Comparison of ENCODE assay signal across 1 cellular context in the genomic region with DNA sequence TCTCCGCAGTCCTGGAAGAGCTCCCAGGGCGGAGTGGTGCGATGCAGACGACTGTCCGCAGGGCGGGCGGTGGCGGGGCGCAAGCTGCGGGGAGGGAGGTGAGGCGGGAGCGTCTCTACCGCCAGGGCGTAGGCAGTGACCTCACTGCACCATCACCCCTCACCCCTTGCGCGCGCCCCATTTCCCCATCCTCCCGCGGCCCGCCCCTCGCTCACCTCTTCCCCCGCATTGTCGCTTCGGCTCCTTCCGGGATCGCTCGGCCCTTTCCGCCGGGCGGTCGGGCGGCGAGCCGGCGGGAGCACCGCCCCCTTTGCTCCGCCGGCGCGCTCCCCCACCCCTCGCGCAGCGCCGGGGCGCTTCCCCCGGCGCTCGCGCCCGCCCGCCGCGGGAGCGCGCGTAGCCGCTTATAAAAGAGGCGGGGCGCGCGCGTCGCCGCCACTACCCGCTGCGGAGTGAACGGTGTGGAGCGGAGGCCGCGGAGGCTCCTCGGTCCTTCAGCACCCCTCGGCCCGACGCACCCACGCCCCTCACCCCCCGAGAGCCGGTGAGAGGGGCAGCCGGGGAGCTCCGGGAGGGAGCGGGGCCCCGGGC.
A peak's percentile ranks its signal among the peaks of the same experiment; 100 is the strongest.
TF ChIP-seq lines count a peak whose summit lies in the region.

A gene (plus strand): TSS at position 435 of the 591 bp plus-strand sequence. CDS start 14,154 bp downstream, outside the sequence.

TF ChIP-seq in H1, 55 proteins besides CTCF, POLR2A, EP300 and RAD21:
- 0 out of 4 replicates have a peak, but pooled peaks have one; percentile 15 to 57 for TF ChIP-seq HDAC2 (IDR thresholded peaks at IDR 0.05; ENCODE audit: borderline replicate concordance in 1 of 2, low read depth in 2 of 2, low read length in 2 of 2)
- TF ChIP-seq EZH2 (IDR thresholded peaks at IDR 0.05; ENCODE audit: low read depth, low read length, severe bottlenecking), result no peak
- peak; percentile 95 for TF ChIP-seq PHF8 (conservative IDR thresholded peaks at IDR 0.05; ENCODE audit: low read depth, low read length)
- no peak for TF ChIP-seq BACH1 (IDR thresholded peaks at IDR 0.05; ENCODE audit: low read length)
- TF ChIP-seq RBBP5 (IDR thresholded peaks at IDR 0.05; ENCODE audit: borderline replicate concordance, low read depth, low read length), result no peak
- TF ChIP-seq BRCA1 (IDR thresholded peaks at IDR 0.05; ENCODE audit: low read depth, low read length), result no peak
- TF ChIP-seq JUND (IDR thresholded peaks at IDR 0.05; ENCODE audit: low read length), result no peak; the same call in 1 of the 2 replicates
- TF ChIP-seq BCL11A (IDR thresholded peaks at IDR 0.05; ENCODE audit: low read depth in 2 of 2, low read length in 2 of 2), result no peak
- TF ChIP-seq KDM1A (IDR thresholded peaks at IDR 0.05; ENCODE audit: borderline replicate concordance, low read length), result no peak
- peak; percentile 96 for TF ChIP-seq POLR2AphosphoS5 (IDR thresholded peaks at IDR 0.05; ENCODE audit: low read depth, low read length)
- TF ChIP-seq GTF2F1 (IDR thresholded peaks at IDR 0.05; ENCODE audit: borderline replicate concordance, low read depth, low read length), result peak; percentile 89
- TF ChIP-seq NRF1 (IDR thresholded peaks at IDR 0.05; ENCODE audit: low read depth, low read length), result no peak
- TF ChIP-seq SRF (IDR thresholded peaks at IDR 0.05; ENCODE audit: low read depth, low read length), result no peak
- TF ChIP-seq CTBP2 (IDR thresholded peaks at IDR 0.05; ENCODE audit: borderline replicate concordance, insufficient read depth, insufficient read length, low read length), result no peak
- TF ChIP-seq RNF2 (IDR thresholded peaks at IDR 0.05; ENCODE audit: borderline replicate concordance, low read depth, low read length, missing control alignments, poor library complexity, severe bottlenecking), result no peak
- TF ChIP-seq HDAC6 (IDR thresholded peaks at IDR 0.05; ENCODE audit: low read depth, low read length), result no peak
- TF ChIP-seq, protein P1, sequence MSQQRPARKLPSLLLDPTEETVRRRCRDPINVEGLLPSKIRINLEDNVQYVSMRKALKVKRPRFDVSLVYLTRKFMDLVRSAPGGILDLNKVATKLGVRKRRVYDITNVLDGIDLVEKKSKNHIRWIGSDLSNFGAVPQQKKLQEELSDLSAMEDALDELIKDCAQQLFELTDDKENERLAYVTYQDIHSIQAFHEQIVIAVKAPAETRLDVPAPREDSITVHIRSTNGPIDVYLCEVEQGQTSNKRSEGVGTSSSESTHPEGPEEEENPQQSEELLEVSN (IDR thresholded peaks at IDR 0.05), result no peak
- TF ChIP-seq TAF1 (IDR thresholded peaks at IDR 0.05; ENCODE audit: low read depth, low read length), result peak; percentile 95
- TF ChIP-seq SIN3A (conservative IDR thresholded peaks at IDR 0.05 in 1 of 2, IDR thresholded peaks at IDR 0.05 in 1 of 2; ENCODE audit: low read depth in 1 of 2, low read length in 2 of 2), result peak in 1 of 2 experiments; percentile 37; a peak in 1 of 4 replicates
- no peak for TF ChIP-seq CBX5 (IDR thresholded peaks at IDR 0.05; ENCODE audit: low read depth, low read length)
- TF ChIP-seq SAP30 (IDR thresholded peaks at IDR 0.05; ENCODE audit: insufficient read depth, insufficient replicate concordance, low read length), result no peak
- no peak for TF ChIP-seq POU5F1 (IDR thresholded peaks at IDR 0.05; ENCODE audit: low read depth, low read length)
- TF ChIP-seq CHD1 (IDR thresholded peaks at IDR 0.05; ENCODE audit: low read depth, low read length), result no peak
- TF ChIP-seq, protein P2, sequence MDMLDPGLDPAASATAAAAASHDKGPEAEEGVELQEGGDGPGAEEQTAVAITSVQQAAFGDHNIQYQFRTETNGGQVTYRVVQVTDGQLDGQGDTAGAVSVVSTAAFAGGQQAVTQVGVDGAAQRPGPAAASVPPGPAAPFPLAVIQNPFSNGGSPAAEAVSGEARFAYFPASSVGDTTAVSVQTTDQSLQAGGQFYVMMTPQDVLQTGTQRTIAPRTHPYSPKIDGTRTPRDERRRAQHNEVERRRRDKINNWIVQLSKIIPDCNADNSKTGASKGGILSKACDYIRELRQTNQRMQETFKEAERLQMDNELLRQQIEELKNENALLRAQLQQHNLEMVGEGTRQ (IDR thresholded peaks at IDR 0.05; ENCODE audit: low read length), result no peak
- no peak for TF ChIP-seq ASH2L (IDR thresholded peaks at IDR 0.05; ENCODE audit: low read length)
- TF ChIP-seq SIX5 (IDR thresholded peaks at IDR 0.05; ENCODE audit: low read depth, low read length), result no peak
- no peak for TF ChIP-seq SP2 (IDR thresholded peaks at IDR 0.05; ENCODE audit: low read length)
- peak; percentile 73 for TF ChIP-seq KDM4A (IDR thresholded peaks at IDR 0.05; ENCODE audit: low read depth, low read length, severe bottlenecking)
- TF ChIP-seq YY1 (IDR thresholded peaks at IDR 0.05; ENCODE audit: low read depth, low read length), result no peak
- TF ChIP-seq CBX8 (IDR thresholded peaks at IDR 0.05; ENCODE audit: borderline replicate concordance, low read depth, low read length), result no peak
- no peak for TF ChIP-seq SIRT6 (IDR thresholded peaks at IDR 0.05; ENCODE audit: low read length)
- TF ChIP-seq, protein P3, sequence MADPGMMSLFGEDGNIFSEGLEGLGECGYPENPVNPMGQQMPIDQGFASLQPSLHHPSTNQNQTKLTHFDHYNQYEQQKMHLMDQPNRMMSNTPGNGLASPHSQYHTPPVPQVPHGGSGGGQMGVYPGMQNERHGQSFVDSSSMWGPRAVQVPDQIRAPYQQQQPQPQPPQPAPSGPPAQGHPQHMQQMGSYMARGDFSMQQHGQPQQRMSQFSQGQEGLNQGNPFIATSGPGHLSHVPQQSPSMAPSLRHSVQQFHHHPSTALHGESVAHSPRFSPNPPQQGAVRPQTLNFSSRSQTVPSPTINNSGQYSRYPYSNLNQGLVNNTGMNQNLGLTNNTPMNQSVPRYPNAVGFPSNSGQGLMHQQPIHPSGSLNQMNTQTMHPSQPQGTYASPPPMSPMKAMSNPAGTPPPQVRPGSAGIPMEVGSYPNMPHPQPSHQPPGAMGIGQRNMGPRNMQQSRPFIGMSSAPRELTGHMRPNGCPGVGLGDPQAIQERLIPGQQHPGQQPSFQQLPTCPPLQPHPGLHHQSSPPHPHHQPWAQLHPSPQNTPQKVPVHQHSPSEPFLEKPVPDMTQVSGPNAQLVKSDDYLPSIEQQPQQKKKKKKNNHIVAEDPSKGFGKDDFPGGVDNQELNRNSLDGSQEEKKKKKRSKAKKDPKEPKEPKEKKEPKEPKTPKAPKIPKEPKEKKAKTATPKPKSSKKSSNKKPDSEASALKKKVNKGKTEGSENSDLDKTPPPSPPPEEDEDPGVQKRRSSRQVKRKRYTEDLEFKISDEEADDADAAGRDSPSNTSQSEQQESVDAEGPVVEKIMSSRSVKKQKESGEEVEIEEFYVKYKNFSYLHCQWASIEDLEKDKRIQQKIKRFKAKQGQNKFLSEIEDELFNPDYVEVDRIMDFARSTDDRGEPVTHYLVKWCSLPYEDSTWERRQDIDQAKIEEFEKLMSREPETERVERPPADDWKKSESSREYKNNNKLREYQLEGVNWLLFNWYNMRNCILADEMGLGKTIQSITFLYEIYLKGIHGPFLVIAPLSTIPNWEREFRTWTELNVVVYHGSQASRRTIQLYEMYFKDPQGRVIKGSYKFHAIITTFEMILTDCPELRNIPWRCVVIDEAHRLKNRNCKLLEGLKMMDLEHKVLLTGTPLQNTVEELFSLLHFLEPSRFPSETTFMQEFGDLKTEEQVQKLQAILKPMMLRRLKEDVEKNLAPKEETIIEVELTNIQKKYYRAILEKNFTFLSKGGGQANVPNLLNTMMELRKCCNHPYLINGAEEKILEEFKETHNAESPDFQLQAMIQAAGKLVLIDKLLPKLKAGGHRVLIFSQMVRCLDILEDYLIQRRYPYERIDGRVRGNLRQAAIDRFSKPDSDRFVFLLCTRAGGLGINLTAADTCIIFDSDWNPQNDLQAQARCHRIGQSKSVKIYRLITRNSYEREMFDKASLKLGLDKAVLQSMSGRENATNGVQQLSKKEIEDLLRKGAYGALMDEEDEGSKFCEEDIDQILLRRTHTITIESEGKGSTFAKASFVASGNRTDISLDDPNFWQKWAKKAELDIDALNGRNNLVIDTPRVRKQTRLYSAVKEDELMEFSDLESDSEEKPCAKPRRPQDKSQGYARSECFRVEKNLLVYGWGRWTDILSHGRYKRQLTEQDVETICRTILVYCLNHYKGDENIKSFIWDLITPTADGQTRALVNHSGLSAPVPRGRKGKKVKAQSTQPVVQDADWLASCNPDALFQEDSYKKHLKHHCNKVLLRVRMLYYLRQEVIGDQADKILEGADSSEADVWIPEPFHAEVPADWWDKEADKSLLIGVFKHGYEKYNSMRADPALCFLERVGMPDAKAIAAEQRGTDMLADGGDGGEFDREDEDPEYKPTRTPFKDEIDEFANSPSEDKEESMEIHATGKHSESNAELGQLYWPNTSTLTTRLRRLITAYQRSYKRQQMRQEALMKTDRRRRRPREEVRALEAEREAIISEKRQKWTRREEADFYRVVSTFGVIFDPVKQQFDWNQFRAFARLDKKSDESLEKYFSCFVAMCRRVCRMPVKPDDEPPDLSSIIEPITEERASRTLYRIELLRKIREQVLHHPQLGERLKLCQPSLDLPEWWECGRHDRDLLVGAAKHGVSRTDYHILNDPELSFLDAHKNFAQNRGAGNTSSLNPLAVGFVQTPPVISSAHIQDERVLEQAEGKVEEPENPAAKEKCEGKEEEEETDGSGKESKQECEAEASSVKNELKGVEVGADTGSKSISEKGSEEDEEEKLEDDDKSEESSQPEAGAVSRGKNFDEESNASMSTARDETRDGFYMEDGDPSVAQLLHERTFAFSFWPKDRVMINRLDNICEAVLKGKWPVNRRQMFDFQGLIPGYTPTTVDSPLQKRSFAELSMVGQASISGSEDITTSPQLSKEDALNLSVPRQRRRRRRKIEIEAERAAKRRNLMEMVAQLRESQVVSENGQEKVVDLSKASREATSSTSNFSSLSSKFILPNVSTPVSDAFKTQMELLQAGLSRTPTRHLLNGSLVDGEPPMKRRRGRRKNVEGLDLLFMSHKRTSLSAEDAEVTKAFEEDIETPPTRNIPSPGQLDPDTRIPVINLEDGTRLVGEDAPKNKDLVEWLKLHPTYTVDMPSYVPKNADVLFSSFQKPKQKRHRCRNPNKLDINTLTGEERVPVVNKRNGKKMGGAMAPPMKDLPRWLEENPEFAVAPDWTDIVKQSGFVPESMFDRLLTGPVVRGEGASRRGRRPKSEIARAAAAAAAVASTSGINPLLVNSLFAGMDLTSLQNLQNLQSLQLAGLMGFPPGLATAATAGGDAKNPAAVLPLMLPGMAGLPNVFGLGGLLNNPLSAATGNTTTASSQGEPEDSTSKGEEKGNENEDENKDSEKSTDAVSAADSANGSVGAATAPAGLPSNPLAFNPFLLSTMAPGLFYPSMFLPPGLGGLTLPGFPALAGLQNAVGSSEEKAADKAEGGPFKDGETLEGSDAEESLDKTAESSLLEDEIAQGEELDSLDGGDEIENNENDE (IDR thresholded peaks at IDR 0.05; ENCODE audit: insufficient replicate concordance, low read length), result no peak
- no peak for TF ChIP-seq JUN (IDR thresholded peaks at IDR 0.05; ENCODE audit: low read depth, low read length)
- TF ChIP-seq SUZ12 (IDR thresholded peaks at IDR 0.05; ENCODE audit: low read length), result no peak
- no peak for TF ChIP-seq TEAD4 (IDR thresholded peaks at IDR 0.05; ENCODE audit: low read depth, low read length)
- TF ChIP-seq RFX5 (IDR thresholded peaks at IDR 0.05; ENCODE audit: borderline replicate concordance, low read depth, low read length), result no peak
- TF ChIP-seq, protein P4, sequence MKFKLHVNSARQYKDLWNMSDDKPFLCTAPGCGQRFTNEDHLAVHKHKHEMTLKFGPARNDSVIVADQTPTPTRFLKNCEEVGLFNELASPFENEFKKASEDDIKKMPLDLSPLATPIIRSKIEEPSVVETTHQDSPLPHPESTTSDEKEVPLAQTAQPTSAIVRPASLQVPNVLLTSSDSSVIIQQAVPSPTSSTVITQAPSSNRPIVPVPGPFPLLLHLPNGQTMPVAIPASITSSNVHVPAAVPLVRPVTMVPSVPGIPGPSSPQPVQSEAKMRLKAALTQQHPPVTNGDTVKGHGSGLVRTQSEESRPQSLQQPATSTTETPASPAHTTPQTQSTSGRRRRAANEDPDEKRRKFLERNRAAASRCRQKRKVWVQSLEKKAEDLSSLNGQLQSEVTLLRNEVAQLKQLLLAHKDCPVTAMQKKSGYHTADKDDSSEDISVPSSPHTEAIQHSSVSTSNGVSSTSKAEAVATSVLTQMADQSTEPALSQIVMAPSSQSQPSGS (IDR thresholded peaks at IDR 0.05; ENCODE audit: low read length), result no peak
- peak; percentile 94 for TF ChIP-seq TBP (IDR thresholded peaks at IDR 0.05; ENCODE audit: low read depth, low read length)
- TF ChIP-seq GABPA (IDR thresholded peaks at IDR 0.05; ENCODE audit: borderline replicate concordance, insufficient read depth, low read length), result no peak
- TF ChIP-seq, protein P5, sequence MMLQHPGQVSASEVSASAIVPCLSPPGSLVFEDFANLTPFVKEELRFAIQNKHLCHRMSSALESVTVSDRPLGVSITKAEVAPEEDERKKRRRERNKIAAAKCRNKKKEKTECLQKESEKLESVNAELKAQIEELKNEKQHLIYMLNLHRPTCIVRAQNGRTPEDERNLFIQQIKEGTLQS (IDR thresholded peaks at IDR 0.05; ENCODE audit: insufficient read depth, low read depth, low read length), result no peak
- no peak for TF ChIP-seq TCF12 (IDR thresholded peaks at IDR 0.05; ENCODE audit: low read depth, low read length)
- no peak for TF ChIP-seq KDM5A (IDR thresholded peaks at IDR 0.05; ENCODE audit: low read length)
- no peak for TF ChIP-seq RXRA (IDR thresholded peaks at IDR 0.05; ENCODE audit: insufficient read depth, low read depth, low read length)
- no peak for TF ChIP-seq SP4 (IDR thresholded peaks at IDR 0.05; ENCODE audit: low read length)
- no peak for TF ChIP-seq MAFK (IDR thresholded peaks at IDR 0.05; ENCODE audit: low read depth, low read length)
- TF ChIP-seq ZNF274 (IDR thresholded peaks at IDR 0.05; ENCODE audit: borderline replicate concordance, extremely low read depth, low read length), result no peak
- no peak for TF ChIP-seq CEBPB (IDR thresholded peaks at IDR 0.05; ENCODE audit: low read depth, low read length)
- no peak; the same call in 1 of the 2 replicates for TF ChIP-seq CHD2 (IDR thresholded peaks at IDR 0.05; ENCODE audit: low read length)
- no peak for TF ChIP-seq NANOG (IDR thresholded peaks at IDR 0.05; ENCODE audit: insufficient read depth, low read depth, low read length, poor library complexity, severe bottlenecking)
- no peak for TF ChIP-seq FOSL1 (IDR thresholded peaks at IDR 0.05; ENCODE audit: insufficient read depth, low read depth, low read length)
- TF ChIP-seq EGR1 (IDR thresholded peaks at IDR 0.05; ENCODE audit: borderline replicate concordance, low read depth, low read length), result peak; percentile 54; the same call in 1 of the 2 replicates
- peak; percentile 93 for TF ChIP-seq TAF7 (optimal IDR thresholded peaks at IDR 0.05; ENCODE audit: borderline replicate concordance, low read depth, low read length)
- TF ChIP-seq, protein P6, sequence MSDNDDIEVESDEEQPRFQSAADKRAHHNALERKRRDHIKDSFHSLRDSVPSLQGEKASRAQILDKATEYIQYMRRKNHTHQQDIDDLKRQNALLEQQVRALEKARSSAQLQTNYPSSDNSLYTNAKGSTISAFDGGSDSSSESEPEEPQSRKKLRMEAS (IDR thresholded peaks at IDR 0.05), result no peak
- TF ChIP-seq CREB1 (IDR thresholded peaks at IDR 0.05), result peak; percentile 91
- TF ChIP-seq SP1 (IDR thresholded peaks at IDR 0.05; ENCODE audit: low read depth, low read length), result 0 out of 2 replicates have a peak, but pooled peaks have one; percentile 53
